ENCODE assay signal across 9 cellular contexts in genomic region chr4:1722551-1723071, GRCh38. TPM values are rescaled to one million over a fixed set of nuclear protein-coding genes. Genes with fewer than 3 reads are reported as not detected.
A peak's percentile ranks its signal among the peaks of the same experiment; 100 is the strongest.
DNase-seq lines count a peak whose midpoint lies in the region; ATAC-seq and TF ChIP-seq lines count a peak whose summit lies in the region.
"Had no signal": no experiment of that assay in that cellular context is flagged by ENCODE, and none has a peak within 500 bp of the region (broad histone marks: within the 10 kb centered on the region; RNA-seq: fewer than 3 reads in every experiment).

No MANE protein-coding gene starts in this region.

- WGBS in sigmoid colon, 2 donors, result 49 to 71% methylated on average over 17 of the region's 17 CpGs

- peaks cover 2 to 28% (median 4%) of the 10 kb centered on the region in 4 donors for H3K36me3 ChIP-seq in sigmoid colon

- DNase-seq in GM13976 (ENCODE audit: low spot score) (peak; percentile 40), RKO (ENCODE audit: low spot score) (peak; percentile 71), epithelial cell of proximal tubule (ENCODE audit: low read depth) (no peak), sigmoid colon (no peak), ecto neural progenitor cell (ENCODE audit: low spot score) (no peak), GOT3 (lab: John Stamatoyannopoulos, UW) (no peak)

- in situ Hi-C loops in GM13976 (cut with MboI; ENCODE audit: low sequenced_read_pairs, unreplicated experiment), result no loop called here

- no peak for TF ChIP-seq EP300 in sigmoid colon (IDR thresholded peaks at IDR 0.05)

- H3K27me3 ChIP-seq in sigmoid colon, result no peaks in the 10 kb centered on the region

- H3K27ac ChIP-seq in sigmoid colon, result peak overlapping the region in 3 of 4 donors; percentile 23 to 60 (median 24)

- TF ChIP-seq CTCF in GM13976 (IDR thresholded peaks at IDR 0.05; ENCODE audit: borderline replicate concordance, control extremely low read depth, extremely low read depth, insufficient read depth, missing control alignments) (no peak), epithelial cell of proximal tubule (conservative IDR thresholded peaks at IDR 0.05; ENCODE audit: low read depth, low read length) (no peak), sigmoid colon (IDR thresholded peaks at IDR 0.05) (no peak)

- H3K4me1 ChIP-seq in sigmoid colon, result peaks cover 0 to 52% (median 35%) of the 10 kb centered on the region in 4 donors

- intact Hi-C loops in sigmoid colon (cut with DNase I), result loop anchor here (10.0 kb wide), 1 partner anchor 78 kb away; no protein-coding TSS in a partner anchor

- H3K4me3 ChIP-seq in epithelial cell of proximal tubule (ENCODE audit: low read depth, low read length), result peak overlapping the region; percentile 76
- H3K4me3 ChIP-seq in sigmoid colon, result no peak overlapping the region

- ATAC-seq in HG02852 (IDR thresholded peaks at IDR 0.05; ENCODE audit: unreplicated experiment), result no peak
- no peak for ATAC-seq in HG03196 (IDR thresholded peaks at IDR 0.05; ENCODE audit: unreplicated experiment)

- H3K9me3 ChIP-seq in sigmoid colon, result no peaks in the 10 kb centered on the region

- TF ChIP-seq POLR2A in sigmoid colon (IDR thresholded peaks at IDR 0.05), result no peak

RNA-seq across cellular contexts. Expression of gene TACC3, which starts 1.3 kb away (rescaled TPM):
- total RNA-seq in epithelial cell of proximal tubule, result 94.4 and 119 TPM in 2 replicates
- 10 to 100 TPM in 1 of 4 donors, 1 to 10 TPM in 3; 4.3 to 13.0 (median 6.9) TPM for total RNA-seq in sigmoid colon
- polyA plus RNA-seq in sigmoid colon, result 10 to 100 TPM in 2 of 3 donors, 1 to 10 TPM in 1; 4.8 to 55.9 (median 11.8) TPM

RNA-seq across cellular contexts. Expression of gene TMEM129, which starts 1.5 kb away (rescaled TPM):
- total RNA-seq in epithelial cell of proximal tubule (27.8 and 50.9 TPM in 2 replicates), sigmoid colon (10 to 100 TPM; 40.6 to 51.4 (median 49.2) TPM)
- polyA plus RNA-seq in sigmoid colon, result 10 to 100 TPM; 16.9 to 42.4 (median 18.6) TPM

RNA-seq across cellular contexts. Expression of gene SLBP, which starts 10.5 kb away (rescaled TPM):
- total RNA-seq in epithelial cell of proximal tubule, result 114 and 157 TPM in 2 replicates
- total RNA-seq in sigmoid colon, result 10 to 100 TPM; 32.3 to 48.9 (median 40.2) TPM
- polyA plus RNA-seq in sigmoid colon, result 10 to 100 TPM; 34.0 to 36.0 (median 35.8) TPM

RNA-seq across cellular contexts. Expression of gene FAM53A, which starts 38.5 kb away (rescaled TPM):
- total RNA-seq in epithelial cell of proximal tubule, result 2.1 and 2.5 TPM in 2 replicates
- total RNA-seq in sigmoid colon, result 1 to 10 TPM in 3 of 4 donors, under 1 TPM in 1; 0.82 to 4.1 (median 1.7) TPM
- 1 to 10 TPM in 2 of 3 donors, under 1 TPM in 1; 0.23 to 1.8 (median 1.4) TPM for polyA plus RNA-seq in sigmoid colon
- polyA plus RNA-seq: neural cell had no signal

Comparison
In these comparisons a context has a peak if more than half of its experiments do, and no peak if none do; other contexts are left out.
1. DNase-seq: peak in GM13976 (single experiment) and RKO (single experiment); none in epithelial cell of proximal tubule (single experiment), sigmoid colon (single experiment), ecto neural progenitor cell (single experiment) and GOT3 (single experiment).